Comparison of ENCODE assay signal across 31 cellular contexts in genomic region chr4:38829237-38829636, GRCh38. TPM values are rescaled to one million over a fixed set of nuclear protein-coding genes. Genes with fewer than 3 reads are reported as not detected.
"Had no signal": no experiment of that assay in that cellular context is flagged by ENCODE, and none has a peak within 500 bp of the region (broad histone marks: within the 10 kb centered on the region; RNA-seq: fewer than 3 reads in every experiment).

No MANE protein-coding gene starts in this region.

- H3K27me3 ChIP-seq: brain microvascular endothelial cell, colonic mucosa, dorsolateral prefrontal cortex, esophagus muscularis mucosa, foreskin keratinocyte, gastroesophageal sphincter, heart right ventricle, hepatocyte had no signal

- H3K36me3 ChIP-seq: brain microvascular endothelial cell, colonic mucosa, esophagus muscularis mucosa, gastroesophageal sphincter had no signal

- H3K9me3 ChIP-seq: colonic mucosa had no signal

- H2AFZ ChIP-seq: hepatocyte had no signal

- H3K27me3 Mint-ChIP-seq: activated CD4-positive, alpha-beta memory T cell treated with anti-CD3 and anti-CD28 coated beads, Interleukin-2, amount 10 ng/mL, durations not matched to agents 7 days and 5 days; activated CD4-positive, alpha-beta T cell treated with anti-CD3 and anti-CD28 coated beads, Interleukin-2, amount 10 ng/mL, durations not matched to agents 7 days and 5 days; activated naive CD8-positive, alpha-beta T cell; activated T-helper 17 cell treated with anti-CD3 and anti-CD28 coated beads, Interleukin-2, amount 50 U/mL, for 72 hours had no signal

- H3K27ac ChIP-seq: brain microvascular endothelial cell, colonic mucosa, dorsolateral prefrontal cortex, esophagus muscularis mucosa, foreskin keratinocyte, gastroesophageal sphincter, heart right ventricle, hepatocyte had no signal

- H3K4me2 ChIP-seq: hepatocyte had no signal

- DNase-seq: activated CD4-positive, alpha-beta memory T cell treated with anti-CD3 and anti-CD28 coated beads, Interleukin-2, amount 10 ng/mL, durations not matched to agents 7 days and 5 days; activated CD4-positive, alpha-beta T cell treated with anti-CD3 and anti-CD28 coated beads for 1 hour; activated CD4-positive, alpha-beta T cell treated with anti-CD3 and anti-CD28 coated beads for 4 hours; activated CD4-positive, alpha-beta T cell treated with anti-CD3 and anti-CD28 coated beads, Interleukin-2, amount 10 ng/mL, durations not matched to agents 7 days and 5 days; activated CD4-positive, alpha-beta T cell treated with anti-CD3 and anti-CD28 coated beads, Interleukin-2, amount 50 U/mL, for 4 hours; activated CD4-positive, CD25-positive, alpha-beta regulatory T cell; activated effector memory CD4-positive, alpha-beta T cell treated with Interleukin-2 at 50 U/mL for 16 hours; activated gamma-delta T cell treated with Interleukin-2 at 50 U/mL for 16 hours; activated naive CD4-positive, alpha-beta T cell treated with anti-CD3 and anti-CD28 coated beads, Interleukin-2, amount 50 U/mL, for 16 hours; activated naive CD4-positive, alpha-beta T cell treated with Interleukin-2 at 50 U/mL for 16 hours; activated T-cell treated with anti-CD3 and anti-CD28 coated beads, Interleukin-2, amount 50 U/mL, for 4 hours; amniotic stem cell; anterior cingulate cortex; brain microvascular endothelial cell; central memory CD4-positive, alpha-beta T cell; cerebellar nuclear complex; colonic mucosa; dorsolateral prefrontal cortex; effector memory CD4-positive, alpha-beta T cell; endodermal cell; erythroblast; foreskin keratinocyte; heart right ventricle; T-helper 2 cell had no signal

- H3K4me3 ChIP-seq: colonic mucosa, dorsolateral prefrontal cortex, esophagus muscularis mucosa, gastroesophageal sphincter, heart right ventricle, hepatocyte had no signal

- H3K27ac Mint-ChIP-seq: activated CD4-positive, alpha-beta memory T cell treated with anti-CD3 and anti-CD28 coated beads, Interleukin-2, amount 10 ng/mL, durations not matched to agents 7 days and 5 days; activated CD4-positive, alpha-beta T cell treated with anti-CD3 and anti-CD28 coated beads, Interleukin-2, amount 10 ng/mL, durations not matched to agents 7 days and 5 days; activated naive CD8-positive, alpha-beta T cell; activated T-helper 17 cell treated with anti-CD3 and anti-CD28 coated beads, Interleukin-2, amount 50 U/mL, for 72 hours; endodermal cell had no signal

- H3K4me1 ChIP-seq: colonic mucosa, esophagus muscularis mucosa, foreskin keratinocyte, gastroesophageal sphincter had no signal

- H3K79me2 ChIP-seq: hepatocyte had no signal

- H3K4me3 Mint-ChIP-seq: activated CD4-positive, alpha-beta memory T cell treated with anti-CD3 and anti-CD28 coated beads, Interleukin-2, amount 10 ng/mL, durations not matched to agents 7 days and 5 days; activated CD4-positive, alpha-beta T cell treated with anti-CD3 and anti-CD28 coated beads, Interleukin-2, amount 10 ng/mL, durations not matched to agents 7 days and 5 days; activated naive CD8-positive, alpha-beta T cell; activated T-cell treated with anti-CD3 and anti-CD28 coated beads, Interleukin-2, amount 50 U/mL, for 4 hours; activated T-helper 17 cell treated with anti-CD3 and anti-CD28 coated beads, Interleukin-2, amount 50 U/mL, for 72 hours; endodermal cell had no signal

- ATAC-seq: activated T-cell treated with anti-CD3 and anti-CD28 coated beads, Interleukin-2, amount 50 U/mL, for 4 hours; activated T-helper 17 cell treated with anti-CD3 and anti-CD28 coated beads, Interleukin-2, amount 50 U/mL, for 72 hours; foreskin keratinocyte; gastroesophageal sphincter; heart right ventricle had no signal

- H3K4me1 Mint-ChIP-seq: activated CD4-positive, alpha-beta memory T cell treated with anti-CD3 and anti-CD28 coated beads, Interleukin-2, amount 10 ng/mL, durations not matched to agents 7 days and 5 days; activated CD4-positive, alpha-beta T cell treated with anti-CD3 and anti-CD28 coated beads, Interleukin-2, amount 10 ng/mL, durations not matched to agents 7 days and 5 days; activated T-helper 17 cell treated with anti-CD3 and anti-CD28 coated beads, Interleukin-2, amount 50 U/mL, for 72 hours; endodermal cell had no signal

RNA-seq across cellular contexts. Expression of gene TLR10, which starts 46.4 kb away (rescaled TPM):
- total RNA-seq: astrocyte, endodermal cell, foreskin keratinocyte, glomerular endothelial cell, hepatocyte had no signal
